In the genomic region with DNA sequence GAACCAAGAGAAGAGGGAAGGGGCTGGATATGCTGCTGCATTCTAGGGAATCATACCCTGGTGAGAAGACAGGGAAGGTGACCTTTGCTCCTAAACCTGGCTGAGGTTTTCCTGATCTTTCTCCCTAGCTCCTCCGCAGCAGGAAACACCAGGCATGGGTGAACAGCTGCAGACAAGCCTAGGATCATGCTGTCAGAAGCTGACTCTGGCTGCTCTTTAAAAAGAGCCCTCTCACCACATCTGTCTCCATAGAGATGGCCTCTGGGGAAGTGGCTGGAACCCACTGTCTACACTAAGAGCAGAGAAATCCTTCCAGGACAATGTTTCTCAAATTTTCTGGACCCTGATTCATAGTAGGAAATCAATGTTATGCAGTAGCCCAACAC, we compare ENCODE assay signal across 16 cellular contexts. TPM values are rescaled to one million over a fixed set of nuclear protein-coding genes. Genes with fewer than 3 reads are reported as not detected.
DNase-seq lines count a peak whose midpoint lies in the region; ATAC-seq and TF ChIP-seq lines count a peak whose summit lies in the region.
"Had no signal": no experiment of that assay in that cellular context is flagged by ENCODE, and none has a peak within 500 bp of the region (broad histone marks: within the 10 kb centered on the region; RNA-seq: fewer than 3 reads in every experiment).

No MANE protein-coding gene starts in this region.

- no peaks in the 10 kb centered on the region for H3K27me3 ChIP-seq in CD8-positive, alpha-beta T cell (ENCODE audit: insufficient read depth, low read length)
- H3K27me3 ChIP-seq in heart right ventricle (no peaks in the 10 kb centered on the region), psoas muscle (ENCODE audit: insufficient read depth in 3 of 3, low read length in 2 of 3) (no peaks in the 10 kb centered on the region)
- H3K27me3 ChIP-seq: hepatocyte, SJSA1 had no signal

- ATAC-seq in CD8-positive, alpha-beta T cell = no peak
- ATAC-seq in T-cell (replicated peaks in 1 of 4) = no peak
- peak in 7 of 8 donors; percentile 45 to 75 (median 70) for ATAC-seq in heart right ventricle
- ATAC-seq in psoas muscle = peak in 3 of 4 donors; percentile 49 to 55 (median 55)

- CTCF ChIA-PET in CD8-positive, alpha-beta T cell (lab: Charles Lee) = interaction anchor here (3.4 kb wide), 1 partner anchor 16 kb away, joined by 13 read pairs; no protein-coding TSS in a partner anchor
- CTCF ChIA-PET in T-cell (lab: Charles Lee) = no interaction called here
- CTCF ChIA-PET in activated CD4-positive, alpha-beta memory T cell treated with anti-CD3 and anti-CD28 coated beads for 36 hours (lab: Charles Lee) = interaction anchor here (1.3 to 1.4 kb wide), 2 partner anchors 15 to 24 kb away, joined by 4 to 9 read pairs; no protein-coding TSS in a partner anchor

- no peak overlapping the region for H3K27ac ChIP-seq in CD8-positive, alpha-beta T cell (ENCODE audit: low read depth, low read length)
- peak overlapping the region in 9 of 10 donors; percentile 26 to 86 (median 61) for H3K27ac ChIP-seq in heart right ventricle
- peak overlapping the region; percentile 59 for H3K27ac ChIP-seq in psoas muscle
- H3K27ac ChIP-seq: C4-2B, hepatocyte, prostate gland, SJSA1 had no signal

- intact Hi-C loops in CD8-positive, alpha-beta T cell (cut with DNase I, micrococcal nuclease) = no loop called here
- intact Hi-C loops in heart right ventricle (cut with DNase I) (no loop called here), psoas muscle (cut with DNase I) (no loop called here)
- intact Hi-C loops in activated CD4-positive, alpha-beta memory T cell treated with anti-CD3 and anti-CD28 coated beads for 36 hours (cut with micrococcal nuclease) = no loop called here

- H3K9me3 Mint-ChIP-seq in CD8-positive, alpha-beta T cell = no peaks in the 10 kb centered on the region
- H3K9me3 Mint-ChIP-seq in T-cell = no peaks in the 10 kb centered on the region
- H3K9me3 Mint-ChIP-seq in activated CD4-positive, alpha-beta memory T cell treated with anti-CD3 and anti-CD28 coated beads for 36 hours = no peaks in the 10 kb centered on the region
- H3K9me3 Mint-ChIP-seq: mesothelial cell of epicardium had no signal

- POLR2A ChIA-PET in CD8-positive, alpha-beta T cell (lab: Charles Lee) = interaction anchor here (0.5 to 1.4 kb wide), 3 partner anchors 10 to 28 kb away, joined by 3 to 4 read pairs (median 3); no protein-coding TSS in a partner anchor
- POLR2A ChIA-PET in T-cell (lab: Charles Lee) = no interaction called here
- POLR2A ChIA-PET in activated CD4-positive, alpha-beta memory T cell treated with anti-CD3 and anti-CD28 coated beads for 36 hours (lab: Charles Lee) = no interaction called here

- no peaks in the 10 kb centered on the region for H3K9me3 ChIP-seq in CD8-positive, alpha-beta T cell (ENCODE audit: low read length)
- H3K9me3 ChIP-seq in heart right ventricle = no peaks in the 10 kb centered on the region
- no peaks in the 10 kb centered on the region for H3K9me3 ChIP-seq in psoas muscle
- H3K9me3 ChIP-seq: prostate gland, SJSA1 had no signal

- TF ChIP-seq CTCF in CD8-positive, alpha-beta T cell (IDR thresholded peaks at IDR 0.05) = no peak
- TF ChIP-seq CTCF in heart right ventricle (IDR thresholded peaks at IDR 0.05) (no peak), psoas muscle (IDR thresholded peaks at IDR 0.05) (no peak)

- peak overlapping the region; percentile 29 for H3K4me3 Mint-ChIP-seq in CD8-positive, alpha-beta T cell
- H3K4me3 Mint-ChIP-seq in T-cell = peak overlapping the region in 1 of 3 donors; percentile 59
- no peak overlapping the region for H3K4me3 Mint-ChIP-seq in activated CD4-positive, alpha-beta memory T cell treated with anti-CD3 and anti-CD28 coated beads for 36 hours
- H3K4me3 Mint-ChIP-seq: mesothelial cell of epicardium had no signal

- peaks cover 64% of the 10 kb centered on the region for H3K4me1 ChIP-seq in CD8-positive, alpha-beta T cell (ENCODE audit: insufficient read depth, low read length)
- H3K4me1 ChIP-seq in heart right ventricle (peaks cover 37 to 93% (median 85%) of the 10 kb centered on the region in 9 donors), psoas muscle (peaks cover 72% of the 10 kb centered on the region)
- H3K4me1 ChIP-seq: prostate gland, SJSA1 had no signal

- H3K36me3 ChIP-seq in CD8-positive, alpha-beta T cell (ENCODE audit: insufficient read depth, low read length) = no peaks in the 10 kb centered on the region
- H3K36me3 ChIP-seq in heart right ventricle = peaks cover 0 to 31% (median 0%) of the 10 kb centered on the region in 9 donors
- no peaks in the 10 kb centered on the region for H3K36me3 ChIP-seq in psoas muscle (ENCODE audit: insufficient read depth in 1 of 2, low read depth in 1 of 2)
- H3K36me3 ChIP-seq: prostate gland, SJSA1 had no signal

- H3K36me3 Mint-ChIP-seq in CD8-positive, alpha-beta T cell = peaks cover 57% of the 10 kb centered on the region
- H3K36me3 Mint-ChIP-seq in T-cell = peaks cover 39% of the 10 kb centered on the region
- H3K36me3 Mint-ChIP-seq in activated CD4-positive, alpha-beta memory T cell treated with anti-CD3 and anti-CD28 coated beads for 36 hours = peaks cover 21% of the 10 kb centered on the region
- H3K36me3 Mint-ChIP-seq: mesothelial cell of epicardium had no signal

- no peak for DNase-seq in CD8-positive, alpha-beta T cell
- DNase-seq in T-cell (no peak), heart right ventricle (peak in 1 of 2 donors; percentile 54), psoas muscle (peak; percentile 55 to 68), NCI-H1105 treated with DMSO at 0.1 percent for 48 hours (lab: John Stamatoyannopoulos, UW) (no peak)
- DNase-seq in stimulated activated CD4-positive, alpha-beta T cell treated with anti-CD3 and anti-CD28 coated beads, Interleukin-1b, Interleukin-23, amount 100 ng/mL, for 48 hours = no peak
- no peak for DNase-seq in activated effector memory CD4-positive, alpha-beta T cell treated with anti-CD3 and anti-CD28 coated beads, Interleukin-2, amount 50 U/mL, for 16 hours
- no peak for DNase-seq in activated CD4-positive, alpha-beta memory T cell treated with anti-CD3 and anti-CD28 coated beads for 36 hours
- DNase-seq: activated CD4-positive, CD25-positive, alpha-beta regulatory T cell; NCI-H1694 treated with DMSO at 0.1 percent for 48 hours; NCI-H774 had no signal

- peaks cover 87% of the 10 kb centered on the region for H3K4me1 Mint-ChIP-seq in CD8-positive, alpha-beta T cell (ENCODE audit: low read depth)
- peaks cover 87 to 92% (median 91%) of the 10 kb centered on the region in 3 donors for H3K4me1 Mint-ChIP-seq in T-cell
- peaks cover 75% of the 10 kb centered on the region for H3K4me1 Mint-ChIP-seq in activated CD4-positive, alpha-beta memory T cell treated with anti-CD3 and anti-CD28 coated beads for 36 hours (ENCODE audit: low read depth)
- H3K4me1 Mint-ChIP-seq: mesothelial cell of epicardium had no signal

- no peak overlapping the region for H3K4me3 ChIP-seq in CD8-positive, alpha-beta T cell (ENCODE audit: low read depth, low read length)
- no peak overlapping the region for H3K4me3 ChIP-seq in heart right ventricle
- H3K4me3 ChIP-seq in psoas muscle = no peak overlapping the region
- H3K4me3 ChIP-seq: hepatocyte, prostate gland, SJSA1 had no signal

- 26 to 43% methylated on average over 1 of the region's 1 CpG for WGBS in heart right ventricle, 2 donors
- WGBS in psoas muscle, 3 donors = 5 to 43% (median 12%) methylated on average over 1 of the region's 1 CpG

- no peak overlapping the region for H3K27ac Mint-ChIP-seq in CD8-positive, alpha-beta T cell
- peak overlapping the region; percentile 58 to 78 for H3K27ac Mint-ChIP-seq in T-cell
- no peak overlapping the region for H3K27ac Mint-ChIP-seq in activated CD4-positive, alpha-beta memory T cell treated with anti-CD3 and anti-CD28 coated beads for 36 hours
- H3K27ac Mint-ChIP-seq: mesothelial cell of epicardium had no signal

- H3K27me3 Mint-ChIP-seq in CD8-positive, alpha-beta T cell (ENCODE audit: low read depth) = no peaks in the 10 kb centered on the region
- H3K27me3 Mint-ChIP-seq in T-cell = no peaks in the 10 kb centered on the region
- H3K27me3 Mint-ChIP-seq in activated CD4-positive, alpha-beta memory T cell treated with anti-CD3 and anti-CD28 coated beads for 36 hours = no peaks in the 10 kb centered on the region

RNA-seq across cellular contexts. Expression of a gene that starts 57.6 kb away (rescaled TPM):
- total RNA-seq in CD8-positive, alpha-beta T cell = not detected
- total RNA-seq in T-cell (1 to 10 TPM in 2 of 5 donors, under 1 TPM in 3; 0.57 to 1.6 (median 0.83) TPM), heart right ventricle (10 to 100 TPM; 44.7 to 97.0 (median 59.2) TPM), psoas muscle (10 to 100 TPM; 15.7 to 61.1 (median 20.9) TPM)
- polyA plus RNA-seq in heart right ventricle (10 to 100 TPM; 38.8 to 48.0 TPM), psoas muscle (10 to 100 TPM; 14.4 to 25.0 (median 21.1) TPM)
- not detected for total RNA-seq in activated CD4-positive, alpha-beta memory T cell treated with anti-CD3 and anti-CD28 coated beads for 36 hours

Comparison
In these comparisons a context has a peak if more than half of its experiments do, and no peak if none do; other contexts are left out.
1. ATAC-seq: peak in heart right ventricle (7 of 8) and psoas muscle (3 of 4); none in CD8-positive, alpha-beta T cell (single experiment) and T-cell (0 of 4).
2. DNase-seq: peak in psoas muscle (2 of 2); none in CD8-positive, alpha-beta T cell (0 of 7), T-cell (0 of 34), stimulated activated CD4-positive, alpha-beta T cell treated with anti-CD3 and anti-CD28 coated beads, Interleukin-1b, Interleukin-23, amount 100 ng/mL, for 48 hours (single experiment), activated effector memory CD4-positive, alpha-beta T cell treated with anti-CD3 and anti-CD28 coated beads, Interleukin-2, amount 50 U/mL, for 16 hours (single experiment), activated CD4-positive, alpha-beta memory T cell treated with anti-CD3 and anti-CD28 coated beads for 36 hours (single experiment) and NCI-H1105 treated with DMSO at 0.1 percent for 48 hours (single experiment).
3. H3K27ac Mint-ChIP-seq: peak in T-cell (2 of 2); none in CD8-positive, alpha-beta T cell (single experiment) and activated CD4-positive, alpha-beta memory T cell treated with anti-CD3 and anti-CD28 coated beads for 36 hours (single experiment).
4. RNA of a gene that starts 57.6 kb away (total RNA-seq): 44.7 to 97.0 TPM in heart right ventricle and 15.7 to 61.1 TPM in psoas muscle; 0.57 to 1.6 TPM in T-cell, not detected in activated CD4-positive, alpha-beta memory T cell treated with anti-CD3 and anti-CD28 coated beads for 36 hours and not detected in CD8-positive, alpha-beta T cell; every median in the first group is over 4 times any median in the second.
5. CTCF ChIA-PET loops: an anchor here in CD8-positive, alpha-beta T cell (3.4 kb wide) and activated CD4-positive, alpha-beta memory T cell treated with anti-CD3 and anti-CD28 coated beads for 36 hours (1.3 to 1.4 kb wide); none called in T-cell.